Comparison of ENCODE assay signal across 9 cellular contexts in genomic region chr1:229430761-229431269, GRCh38. TPM values are rescaled to one million over a fixed set of nuclear protein-coding genes. Genes with fewer than 3 reads are reported as not detected.
DNase-seq lines count a peak whose midpoint lies in the region; ATAC-seq, FAIRE-seq and TF ChIP-seq lines count a peak whose summit lies in the region.
"Had no signal": no experiment of that assay in that cellular context is flagged by ENCODE, and none has a peak within 500 bp of the region (broad histone marks: within the 10 kb centered on the region; RNA-seq: fewer than 3 reads in every experiment).

No MANE protein-coding gene starts in this region.

- ATAC-seq in gastrocnemius medialis (peak; percentile 37 to 39), GM21619 (IDR thresholded peaks at IDR 0.05; ENCODE audit: unreplicated experiment) (no peak), HG02973 (IDR thresholded peaks at IDR 0.05; ENCODE audit: unreplicated experiment) (no peak)

- no peak for TF ChIP-seq POLR2A in gastrocnemius medialis (IDR thresholded peaks at IDR 0.05)

- DNase-seq in HTR-8/SVneo (ENCODE audit: insufficient read length, low spot score) (peak; percentile 69), cardiac muscle cell (ENCODE audit: low read depth in 1 of 2, low spot score in 1 of 2) (peak; percentile 68 to 90), gastrocnemius medialis (peak in 1 of 2 donors; percentile 85), GDM1 (lab: John Stamatoyannopoulos, UW) (no peak), cerebellum (ENCODE audit: low spot score) (no peak)
- peak; percentile 52 for DNase-seq in activated T-cell treated with anti-CD3 and anti-CD28 coated beads, Interleukin-2, amount 50 U/mL, for 1 hour

- FAIRE-seq in HTR-8/SVneo (lab: Jason Lieb, UNC): no peak

- intact Hi-C loops in gastrocnemius medialis (cut with DNase I; ENCODE audit: low total_unique reads): loop anchor here (1.0 to 5.0 kb wide), 3 partner anchors 20 to 159 kb away; partner anchors contain the start of gene RAB4A

- H3K9me3 ChIP-seq in cardiac muscle cell (ENCODE audit: low read depth) (no peaks in the 10 kb centered on the region), gastrocnemius medialis (no peaks in the 10 kb centered on the region)

- H3K4me1 ChIP-seq in cardiac muscle cell (ENCODE audit: low read depth): peaks cover 4% of the 10 kb centered on the region
- peaks cover 37 to 51% of the 10 kb centered on the region in 2 donors for H3K4me1 ChIP-seq in gastrocnemius medialis

- no peak overlapping the region for H3K4me3 ChIP-seq in cardiac muscle cell
- H3K4me3 ChIP-seq in gastrocnemius medialis: peak overlapping the region in 1 of 4 donors; percentile 22

- H3K27ac ChIP-seq in cardiac muscle cell (no peak overlapping the region), gastrocnemius medialis (peak overlapping the region; percentile 17 to 93 (median 48))
- H3K27ac ChIP-seq: KMS-11 had no signal

- H3K36me3 ChIP-seq in cardiac muscle cell: no peaks in the 10 kb centered on the region
- no peaks in the 10 kb centered on the region for H3K36me3 ChIP-seq in gastrocnemius medialis

- TF ChIP-seq CTCF in cardiac muscle cell (IDR thresholded peaks at IDR 0.05; ENCODE audit: low read depth, low read length) (peak; percentile 9), gastrocnemius medialis (IDR thresholded peaks at IDR 0.05 in 4 of 5, conservative IDR thresholded peaks at IDR 0.05 in 1 of 5) (peak in 2 of 5 experiments; percentile 23 to 45)

- in situ Hi-C loops in gastrocnemius medialis (cut with MboI; ENCODE audit: low sequenced_read_pairs in 4 of 4): no loop called here

- peaks cover 90% of the 10 kb centered on the region for H3K27me3 ChIP-seq in cardiac muscle cell
- peaks cover 0 to 16% (median 0%) of the 10 kb centered on the region in 3 donors for H3K27me3 ChIP-seq in gastrocnemius medialis

RNA-seq across cellular contexts. Expression of gene ACTA1, which starts 3.1 kb away (rescaled TPM):
- total RNA-seq in cardiac muscle cell: 18.7 and 1,099 TPM in 2 replicates
- polyA plus RNA-seq in cardiac muscle cell: 38.5 and 1,977 TPM in 2 replicates
- total RNA-seq in gastrocnemius medialis: over 10,000 TPM in 3 of 4 donors, 1,000 to 10,000 TPM in 1; 2,912 to 35,934 (median 16,282) TPM
- 2.1 TPM for total RNA-seq in cerebellum

Comparison
In these comparisons a context has a peak if more than half of its experiments do, and no peak if none do; other contexts are left out.
1. DNase-seq: peak in HTR-8/SVneo (single experiment), activated T-cell treated with anti-CD3 and anti-CD28 coated beads, Interleukin-2, amount 50 U/mL, for 1 hour (single experiment) and cardiac muscle cell (2 of 2); none in GDM1 (single experiment) and cerebellum (single experiment).
2. ATAC-seq: peak in gastrocnemius medialis (2 of 2); none in GM21619 (single experiment) and HG02973 (single experiment).